17 cellular contexts compared by ENCODE assay signal in the genomic region with DNA sequence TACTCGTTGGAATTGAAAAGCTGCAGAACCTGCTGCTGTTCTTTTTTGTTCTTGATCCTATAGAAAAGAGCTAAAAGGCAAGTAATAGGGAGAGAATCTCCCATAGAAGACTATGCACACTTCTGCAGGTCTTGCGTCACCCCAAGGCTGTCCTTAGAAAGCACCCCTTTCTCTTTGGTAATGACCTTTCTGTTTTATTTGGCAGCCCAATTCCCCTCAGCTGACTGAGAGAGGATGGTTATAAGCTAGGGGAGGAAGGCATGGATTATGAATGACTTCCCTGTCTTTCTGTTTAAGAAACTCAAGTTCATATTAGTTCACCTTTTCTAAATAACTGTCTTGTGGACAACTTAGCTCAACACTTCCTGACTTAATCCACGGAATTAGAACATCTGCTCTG.
DNase-seq lines count a peak whose midpoint lies in the region; ATAC-seq, FAIRE-seq and TF ChIP-seq lines count a peak whose summit lies in the region.
"Had no signal": no experiment of that assay in that cellular context is flagged by ENCODE, and none has a peak within 500 bp of the region (broad histone marks: within the 10 kb centered on the region; RNA-seq: fewer than 3 reads in every experiment).

No MANE protein-coding gene starts in this region.

- H3K36me3 Mint-ChIP-seq in MCF 10A (ENCODE audit: insufficient read depth, unreplicated experiment) = no peaks in the 10 kb centered on the region
- H3K36me3 Mint-ChIP-seq in CD8-positive, alpha-beta T cell = no peaks in the 10 kb centered on the region

- dilution Hi-C loops in endothelial cell of umbilical vein (cut with MboI; ENCODE audit: extremely low pct_ligation_motif_present, low sequenced_read_pairs) = no loop called here

- no peak overlapping the region for H3K4me3 Mint-ChIP-seq in MCF 10A (ENCODE audit: unreplicated experiment)
- H3K4me3 Mint-ChIP-seq in CD8-positive, alpha-beta T cell = no peak overlapping the region

- intact Hi-C loops in MCF 10A (cut with micrococcal nuclease) (no loop called here), breast epithelium (cut with DNase I; ENCODE audit: low total_unique reads) (no loop called here), endothelial cell of umbilical vein (cut with micrococcal nuclease) (no loop called here), HepG2 (cut with micrococcal nuclease; ENCODE audit: unreplicated experiment) (no loop called here), sciatic nerve (cut with DNase I) (no loop called here)
- intact Hi-C loops in CD8-positive, alpha-beta T cell (cut with DNase I, micrococcal nuclease) = no loop called here

- in situ Hi-C loops in HepG2 (cut with HindIII; ENCODE audit: extremely low pct_ligation_motif_present, low pct_unique_long_range_greater_than_20kb) = no loop called here

- CTCF ChIA-PET in MCF 10A (lab: Yijun Ruan, JAX) = interaction anchor here (0.9 kb wide), 1 partner anchor 25 kb away, joined by 4 read pairs; no protein-coding TSS in a partner anchor
- CTCF ChIA-PET in endothelial cell of umbilical vein (lab: Charles Lee) = interaction anchor here (1.2 kb wide), 1 partner anchor 51 kb away, joined by 3 read pairs; no protein-coding TSS in a partner anchor
- CTCF ChIA-PET in HepG2 (lab: Yijun Ruan, JAX; ENCODE audit: low intra/inter-chr PET ratio, low total read pairs) = no interaction called here
- CTCF ChIA-PET in CD8-positive, alpha-beta T cell (lab: Charles Lee) = no interaction called here

- H3K4me2 ChIP-seq in endothelial cell of umbilical vein (ENCODE audit: insufficient read depth, low read length) (no peak overlapping the region), HepG2 (ENCODE audit: low read depth, low read length) (no peak overlapping the region)
- H3K4me2 ChIP-seq: BLaER1 had no signal

- H3K9me3 ChIP-seq in breast epithelium = no peaks in the 10 kb centered on the region
- H3K9me3 ChIP-seq in endothelial cell of umbilical vein (replicated peaks; ENCODE audit: control insufficient read depth, insufficient read depth, low read length) = no peaks in the 10 kb centered on the region
- no peaks in the 10 kb centered on the region for H3K9me3 ChIP-seq in HepG2 (ENCODE audit: low read length)
- H3K9me3 ChIP-seq in CD8-positive, alpha-beta T cell (ENCODE audit: low read length) = no peaks in the 10 kb centered on the region
- H3K9me3 ChIP-seq: BLaER1 had no signal

- BruUV-seq in MCF 10A (replicated peaks; lab: Mats Ljungman, UMichigan) (no TSS peak), endothelial cell of umbilical vein (replicated peaks; lab: Mats Ljungman, UMichigan) (no TSS peak), HepG2 (replicated peaks; lab: Mats Ljungman, UMichigan) (no TSS peak)

- no peak for TF ChIP-seq CTCF in MCF 10A (IDR thresholded peaks at IDR 0.05; ENCODE audit: unreplicated experiment)
- TF ChIP-seq CTCF in breast epithelium (IDR thresholded peaks at IDR 0.05) = no peak
- no peak for TF ChIP-seq CTCF in endothelial cell of umbilical vein (IDR thresholded peaks at IDR 0.05; ENCODE audit: extremely low read depth in 1 of 2, insufficient read depth in 1 of 2, low read depth in 1 of 2, low read length in 2 of 2)
- TF ChIP-seq CTCF in HepG2 (CRISPR knock-in tag; IDR thresholded peaks at IDR 0.05) = no peak
- TF ChIP-seq CTCF in CD8-positive, alpha-beta T cell (IDR thresholded peaks at IDR 0.05) = no peak

- H3K9me3 Mint-ChIP-seq in MCF 10A (ENCODE audit: unreplicated experiment) = no peaks in the 10 kb centered on the region
- H3K9me3 Mint-ChIP-seq in CD8-positive, alpha-beta T cell = no peaks in the 10 kb centered on the region

- no peak for TF ChIP-seq RAD21 in HepG2 (CRISPR knock-in tag; IDR thresholded peaks at IDR 0.05)

- H3K9me1 ChIP-seq in endothelial cell of umbilical vein (replicated peaks; ENCODE audit: control insufficient read depth, extremely low read depth, insufficient read depth, low read length) = no peaks in the 10 kb centered on the region

- H3K27ac ChIP-seq in breast epithelium (no peak overlapping the region), endothelial cell of umbilical vein (ENCODE audit: insufficient read depth, low read depth, low read length) (no peak overlapping the region), HepG2 (ENCODE audit: extremely low read length, insufficient read depth, low read length) (no peak overlapping the region)
- H3K27ac ChIP-seq in CD8-positive, alpha-beta T cell (ENCODE audit: low read depth, low read length) = no peak overlapping the region
- H3K27ac ChIP-seq: BLaER1, GM23248 had no signal

- ATAC-seq in HepG2 (no peak), sciatic nerve (peak; percentile 96)
- no peak for ATAC-seq in CD8-positive, alpha-beta T cell
- ATAC-seq: GM12878 had no signal

- TF ChIP-seq EP300 in HepG2 (IDR thresholded peaks at IDR 0.05; ENCODE audit: low read depth in 2 of 2, low read length in 2 of 2) (no peak), HepG2 (CRISPR knock-in tag; IDR thresholded peaks at IDR 0.05; ENCODE audit: borderline replicate concordance) (no peak)

- DNase-seq in MCF 10A (ENCODE audit: unreplicated experiment) (peak; percentile 17), breast epithelium (ENCODE audit: low spot score in 2 of 2) (no peak), endothelial cell of umbilical vein (ENCODE audit: low read depth, low spot score) (peak; percentile 4), HepG2 (ENCODE audit: low spot score) (no peak), sciatic nerve (ENCODE audit: low spot score) (no peak), ecto neural progenitor cell (ENCODE audit: low spot score) (no peak), SKM-1 treated with dmso at 0.1 percent for 144 hours (lab: John Stamatoyannopoulos, UW; ENCODE audit: unreplicated experiment) (no peak)
- DNase-seq in CD8-positive, alpha-beta T cell = no peak
- DNase-seq: 8988T, AML-193, Calu3, DMS 273 treated with DMSO at 0.1 percent for 48 hours, GM23248, H7 had no signal

- H3K27me3 ChIP-seq in breast epithelium (no peaks in the 10 kb centered on the region), endothelial cell of umbilical vein (ENCODE audit: control insufficient read depth in 2 of 2, insufficient read depth in 2 of 2, low read length in 2 of 2) (peaks cover 0 to 2% of the 10 kb centered on the region in 2 experiments), HepG2 (ENCODE audit: control insufficient read depth in 1 of 2, insufficient read depth in 2 of 2, low read length in 2 of 2) (no peaks in the 10 kb centered on the region)
- H3K27me3 ChIP-seq in CD8-positive, alpha-beta T cell (ENCODE audit: insufficient read depth, low read length) = no peaks in the 10 kb centered on the region
- H3K27me3 ChIP-seq: BLaER1 had no signal

- H3K79me2 ChIP-seq in endothelial cell of umbilical vein (ENCODE audit: control insufficient read depth, insufficient read depth, low read length) (no peaks in the 10 kb centered on the region), HepG2 (ENCODE audit: insufficient read depth, low read length) (no peaks in the 10 kb centered on the region)

- POLR2A ChIA-PET in MCF 10A (lab: Yijun Ruan, JAX) = no interaction called here
- POLR2A ChIA-PET in endothelial cell of umbilical vein (lab: Charles Lee) = no interaction called here
- POLR2A ChIA-PET in HepG2 (lab: Yijun Ruan, JAX) = no interaction called here
- POLR2A ChIA-PET in CD8-positive, alpha-beta T cell (lab: Charles Lee) = no interaction called here

- H3K4me3 ChIP-seq in breast epithelium = no peak overlapping the region
- H3K4me3 ChIP-seq in endothelial cell of umbilical vein (replicated peaks in 1 of 3; ENCODE audit: insufficient read depth in 1 of 3, low read depth in 1 of 3, low read length in 3 of 3) = no peak overlapping the region
- no peak overlapping the region for H3K4me3 ChIP-seq in HepG2 (replicated peaks in 1 of 3; ENCODE audit: insufficient read depth in 1 of 3, low read depth in 2 of 3, low read length in 3 of 3)
- no peak overlapping the region for H3K4me3 ChIP-seq in CD8-positive, alpha-beta T cell (ENCODE audit: low read depth, low read length)
- H3K4me3 ChIP-seq: BLaER1, GM12878, GM23248 had no signal

- H3K9ac ChIP-seq in endothelial cell of umbilical vein (replicated peaks; ENCODE audit: extremely low read depth, insufficient read depth, low read length) (no peak overlapping the region), HepG2 (ENCODE audit: insufficient read depth, low read depth, low read length) (no peak overlapping the region)
- H3K9ac ChIP-seq: BLaER1, GM23248 had no signal

- WGBS in HepG2 (ENCODE audit: low lambda C conversion rate) = 35% methylated on average over 3 of the region's 3 CpGs

- no peak for TF ChIP-seq POLR2A in breast epithelium (IDR thresholded peaks at IDR 0.05)
- no peak for TF ChIP-seq POLR2A in endothelial cell of umbilical vein (IDR thresholded peaks at IDR 0.05; ENCODE audit: low read depth, low read length)
- no peak for TF ChIP-seq POLR2A in HepG2 (IDR thresholded peaks at IDR 0.05; ENCODE audit: insufficient read depth in 1 of 2, low read depth in 2 of 2, low read length in 2 of 2)

- FAIRE-seq in endothelial cell of umbilical vein (lab: Jason Lieb, UNC) = no peak
- FAIRE-seq in HepG2 (lab: Jason Lieb, UNC) = no peak
- FAIRE-seq: GM12878, GM18507 had no signal

- H3K4me1 Mint-ChIP-seq in MCF 10A (ENCODE audit: insufficient read depth, unreplicated experiment) = no peaks in the 10 kb centered on the region
- no peaks in the 10 kb centered on the region for H3K4me1 Mint-ChIP-seq in CD8-positive, alpha-beta T cell (ENCODE audit: low read depth)

- H2AFZ ChIP-seq in endothelial cell of umbilical vein (ENCODE audit: low read depth, low read length) (no peak overlapping the region), HepG2 (ENCODE audit: low read length) (no peak overlapping the region)
- H2AFZ ChIP-seq: GM23248 had no signal

- H4K20me1 ChIP-seq in endothelial cell of umbilical vein (replicated peaks; ENCODE audit: control insufficient read depth, extremely low read depth, insufficient read depth, low read length) = no peaks in the 10 kb centered on the region
- H4K20me1 ChIP-seq in HepG2 (ENCODE audit: insufficient read depth, low read length) = no peaks in the 10 kb centered on the region
- H4K20me1 ChIP-seq: BLaER1 had no signal

- H3K36me3 ChIP-seq in breast epithelium (no peaks in the 10 kb centered on the region), endothelial cell of umbilical vein (ENCODE audit: control insufficient read depth in 2 of 2, extremely low read depth in 1 of 2, insufficient read depth in 2 of 2, low read length in 2 of 2) (no peaks in the 10 kb centered on the region), HepG2 (replicated peaks in 1 of 2; ENCODE audit: control insufficient read depth in 1 of 2, insufficient read depth in 2 of 2, low read length in 2 of 2) (no peaks in the 10 kb centered on the region)
- H3K36me3 ChIP-seq in CD8-positive, alpha-beta T cell (ENCODE audit: insufficient read depth, low read length) = no peaks in the 10 kb centered on the region
- H3K36me3 ChIP-seq: BLaER1 had no signal

- no peaks in the 10 kb centered on the region for H3K27me3 Mint-ChIP-seq in MCF 10A (ENCODE audit: insufficient read depth, unreplicated experiment)
- peaks cover 10% of the 10 kb centered on the region for H3K27me3 Mint-ChIP-seq in CD8-positive, alpha-beta T cell (ENCODE audit: low read depth)

- no peak overlapping the region for H3K27ac Mint-ChIP-seq in MCF 10A (ENCODE audit: low read depth, unreplicated experiment)
- no peak overlapping the region for H3K27ac Mint-ChIP-seq in CD8-positive, alpha-beta T cell

- H3K4me1 ChIP-seq in breast epithelium = no peaks in the 10 kb centered on the region
- no peaks in the 10 kb centered on the region for H3K4me1 ChIP-seq in endothelial cell of umbilical vein (ENCODE audit: control insufficient read depth, extremely low read depth, insufficient read depth, low read length)
- no peaks in the 10 kb centered on the region for H3K4me1 ChIP-seq in HepG2 (ENCODE audit: insufficient read depth, low read length)
- no peaks in the 10 kb centered on the region for H3K4me1 ChIP-seq in CD8-positive, alpha-beta T cell (ENCODE audit: insufficient read depth, low read length)
- H3K4me1 ChIP-seq: BLaER1 had no signal

Comparison
In these comparisons a context has a peak if more than half of its experiments do, and no peak if none do; other contexts are left out.
1. DNase-seq: peak in MCF 10A (single experiment) and endothelial cell of umbilical vein (single experiment); none in breast epithelium (0 of 2), HepG2 (single experiment), sciatic nerve (single experiment), ecto neural progenitor cell (single experiment), CD8-positive, alpha-beta T cell (0 of 7) and SKM-1 treated with dmso at 0.1 percent for 144 hours (single experiment).
2. CTCF ChIA-PET loops: an anchor here in MCF 10A (0.9 kb wide) and endothelial cell of umbilical vein (1.2 kb wide); none called in HepG2 and CD8-positive, alpha-beta T cell.